Comparison of ENCODE assay signal across 9 cellular contexts in genomic region chr1:94801919-94802546, GRCh38. TPM values are rescaled to one million over a fixed set of nuclear protein-coding genes. Genes with fewer than 3 reads are reported as not detected.
A peak's percentile ranks its signal among the peaks of the same experiment; 100 is the strongest.
DNase-seq lines count a peak whose midpoint lies in the region; ATAC-seq and TF ChIP-seq lines count a peak whose summit lies in the region.
"Had no signal": no experiment of that assay in that cellular context is flagged by ENCODE, and none has a peak within 500 bp of the region (broad histone marks: within the 10 kb centered on the region; RNA-seq: fewer than 3 reads in every experiment).

No MANE protein-coding gene starts in this region.

- H3K4me1 Mint-ChIP-seq in CD4-positive, alpha-beta T cell (ENCODE audit: low read depth), result peaks cover 6% of the 10 kb centered on the region
- H3K4me1 Mint-ChIP-seq in stimulated activated naive B cell treated with anti-CD40 and anti-IgM and Interleukin-4, amounts not matched to agents 10 μg/mL and 1 μg/mL and 100 μg/mL, for 72 hours, result peaks cover 6 to 18% of the 10 kb centered on the region in 2 donors

- H3K27ac Mint-ChIP-seq in CD4-positive, alpha-beta T cell, result no peak overlapping the region
- H3K27ac Mint-ChIP-seq in stimulated activated naive B cell treated with anti-CD40 and anti-IgM and Interleukin-4, amounts not matched to agents 10 μg/mL and 1 μg/mL and 100 μg/mL, for 72 hours, result no peak overlapping the region

- peak overlapping the region; percentile 1 to 47 (median 7) for H3K4me3 ChIP-seq in breast epithelium

- no peaks in the 10 kb centered on the region for H3K27me3 ChIP-seq in CD4-positive, alpha-beta T cell (ENCODE audit: control insufficient read depth, insufficient read depth, low read length)
- H3K27me3 ChIP-seq in breast epithelium, result no peaks in the 10 kb centered on the region

- no peaks in the 10 kb centered on the region for H3K9me3 ChIP-seq in CD4-positive, alpha-beta T cell (ENCODE audit: control insufficient read depth, low read length)
- H3K9me3 ChIP-seq in breast epithelium, result no peaks in the 10 kb centered on the region

- no peak for TF ChIP-seq POLR2A in breast epithelium (IDR thresholded peaks at IDR 0.05)

- TF ChIP-seq CTCF in CD4-positive, alpha-beta T cell (IDR thresholded peaks at IDR 0.05), result no peak
- TF ChIP-seq CTCF in breast epithelium (IDR thresholded peaks at IDR 0.05), result peak; percentile 1 to 50 (median 48)

- H3K36me3 ChIP-seq in breast epithelium, result no peaks in the 10 kb centered on the region

- peaks cover 0 to 6% of the 10 kb centered on the region in 2 donors for H3K4me1 ChIP-seq in breast epithelium

- H3K27me3 Mint-ChIP-seq in CD4-positive, alpha-beta T cell, result peaks cover 4% of the 10 kb centered on the region
- H3K27me3 Mint-ChIP-seq in stimulated activated naive B cell treated with anti-CD40 and anti-IgM and Interleukin-4, amounts not matched to agents 10 μg/mL and 1 μg/mL and 100 μg/mL, for 72 hours, result peaks cover 8 to 9% of the 10 kb centered on the region in 2 donors

- H3K27ac ChIP-seq in CD4-positive, alpha-beta T cell (ENCODE audit: low read depth, low read length), result no peak overlapping the region
- peak overlapping the region; percentile 79 to 88 for H3K27ac ChIP-seq in breast epithelium

- no peak overlapping the region for H3K4me3 Mint-ChIP-seq in CD4-positive, alpha-beta T cell
- H3K4me3 Mint-ChIP-seq in stimulated activated naive B cell treated with anti-CD40 and anti-IgM and Interleukin-4, amounts not matched to agents 10 μg/mL and 1 μg/mL and 100 μg/mL, for 72 hours, result peak overlapping the region; percentile 30 to 37

- peak; percentile 41 for ATAC-seq in CD4-positive, alpha-beta T cell (ENCODE audit: poor library complexity)
- ATAC-seq in GM18909 (IDR thresholded peaks at IDR 0.05; ENCODE audit: poor library complexity, unreplicated experiment) (peak; percentile 81), HG03521 (IDR thresholded peaks at IDR 0.05; ENCODE audit: unreplicated experiment) (peak; percentile 63)
- ATAC-seq in stimulated activated naive B cell treated with anti-CD40 and anti-IgM and Interleukin-4, amounts not matched to agents 10 μg/mL and 1 μg/mL and 100 μg/mL, for 72 hours (replicated peaks), result peak; percentile 82 to 89

- no peak for DNase-seq in CD4-positive, alpha-beta T cell
- peak; percentile 92 for DNase-seq in NOMO-1 treated with DMSO at 0.1 percent for 48 hours (lab: John Stamatoyannopoulos, UW; ENCODE audit: unreplicated experiment)
- DNase-seq in breast epithelium (ENCODE audit: low spot score in 2 of 2), result no peak
- DNase-seq in kidney glomerular epithelial cell (lab: John Stamatoyannopoulos, UW), result peak; percentile 84
- DNase-seq in stimulated activated naive B cell treated with anti-CD40 and anti-IgM and Interleukin-4, amounts not matched to agents 10 μg/mL and 1 μg/mL and 100 μg/mL, for 72 hours, result no peak
- DNase-seq in stimulated activated CD4-positive, alpha-beta T cell treated with anti-CD3 and anti-CD28 coated beads, Interleukin-12 subunit alpha, Interleukin-12 subunit beta, amount 100 ng/mL, for 4 hours, result no peak

- CTCF ChIA-PET in CD4-positive, alpha-beta T cell (lab: Charles Lee), result interaction anchor here (0.6 to 0.7 kb wide), 2 partner anchors 320 to 1710 kb away, joined by 3 read pairs; no protein-coding TSS in a partner anchor

- no peaks in the 10 kb centered on the region for H3K9me3 Mint-ChIP-seq in CD4-positive, alpha-beta T cell
- H3K9me3 Mint-ChIP-seq in stimulated activated naive B cell treated with anti-CD40 and anti-IgM and Interleukin-4, amounts not matched to agents 10 μg/mL and 1 μg/mL and 100 μg/mL, for 72 hours, result no peaks in the 10 kb centered on the region

- POLR2A ChIA-PET in CD4-positive, alpha-beta T cell (lab: Charles Lee), result no interaction called here

- intact Hi-C loops in CD4-positive, alpha-beta T cell (cut with DNase I, micrococcal nuclease), result loop anchor here in 1 of 2 experiments (10.0 kb wide), 1 partner anchor 1177 kb away; no protein-coding TSS in a partner anchor
- intact Hi-C loops in breast epithelium (cut with DNase I; ENCODE audit: low total_unique reads), result loop anchor here (5.0 kb wide), 1 partner anchor 330 kb away; no protein-coding TSS in a partner anchor

- H3K36me3 Mint-ChIP-seq in CD4-positive, alpha-beta T cell (ENCODE audit: low read depth), result no peaks in the 10 kb centered on the region
- H3K36me3 Mint-ChIP-seq in stimulated activated naive B cell treated with anti-CD40 and anti-IgM and Interleukin-4, amounts not matched to agents 10 μg/mL and 1 μg/mL and 100 μg/mL, for 72 hours, result no peaks in the 10 kb centered on the region

RNA-seq across cellular contexts. Expression of gene SLC44A3, which starts 18.1 kb away (rescaled TPM):
- under 1 TPM; 0.27 to 0.36 TPM for total RNA-seq in CD4-positive, alpha-beta T cell
- total RNA-seq in breast epithelium, result 10 to 100 TPM in 2 of 3 donors, 1 to 10 TPM in 1; 2.1 to 12.6 (median 10.5) TPM
- total RNA-seq: T-helper 2 cell treated with Interferon-gamma antibody and Interleukin-4, amounts not matched to agents 100 ng/mL and 5 ng/mL, for 36 hours had no signal

Comparison
In these comparisons a context has a peak if more than half of its experiments do, and no peak if none do; other contexts are left out.
1. DNase-seq: peak in NOMO-1 treated with DMSO at 0.1 percent for 48 hours (single experiment) and kidney glomerular epithelial cell (single experiment); none in CD4-positive, alpha-beta T cell (0 of 10), breast epithelium (0 of 2), stimulated activated naive B cell treated with anti-CD40 and anti-IgM and Interleukin-4, amounts not matched to agents 10 μg/mL and 1 μg/mL and 100 μg/mL, for 72 hours (single experiment) and stimulated activated CD4-positive, alpha-beta T cell treated with anti-CD3 and anti-CD28 coated beads, Interleukin-12 subunit alpha, Interleukin-12 subunit beta, amount 100 ng/mL, for 4 hours (single experiment).
2. Peak in every context shown above with its lines, with median percentiles within 50 percentile points of each other: ATAC-seq.